ENCODE assay signal across 1 cellular context in the genomic region with DNA sequence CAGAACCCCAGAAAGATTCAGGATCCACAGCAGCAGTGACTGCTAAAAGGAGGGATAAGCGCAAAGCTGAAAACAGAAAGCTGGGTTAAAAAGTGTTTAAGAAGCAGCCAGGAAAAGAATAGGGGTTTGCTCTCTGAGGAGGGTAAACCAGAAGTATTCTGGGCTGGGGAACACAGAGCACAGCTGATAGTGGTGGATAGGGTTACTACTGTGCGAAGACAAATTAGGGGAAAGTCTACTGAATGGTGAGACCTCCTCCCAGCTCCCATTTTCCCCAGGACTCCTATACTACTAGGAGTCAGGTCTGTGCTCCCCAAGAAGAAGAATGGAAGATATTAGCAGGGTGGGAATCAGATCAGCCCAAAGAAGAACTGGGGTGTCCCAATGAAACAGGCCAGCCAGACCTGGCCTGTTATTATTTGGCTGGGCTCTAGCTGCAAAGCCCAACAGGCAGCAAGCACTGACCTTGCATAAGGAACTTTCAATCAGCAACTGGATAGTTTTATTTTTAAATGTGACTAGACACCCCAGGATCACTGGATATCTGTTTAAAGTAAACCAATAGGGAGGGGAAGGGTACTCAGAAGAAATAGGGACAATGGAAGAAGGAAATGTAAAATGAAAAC.
TF ChIP-seq lines count a peak whose summit lies in the region.

No MANE protein-coding gene starts in this region.

TF ChIP-seq in H1, 55 proteins besides CTCF, POLR2A, EP300 and RAD21:
- no peak for TF ChIP-seq GTF2F1 (IDR thresholded peaks at IDR 0.05; ENCODE audit: borderline replicate concordance, low read depth, low read length)
- TF ChIP-seq POU5F1 (IDR thresholded peaks at IDR 0.05; ENCODE audit: low read depth, low read length), result no peak
- TF ChIP-seq, protein P1, sequence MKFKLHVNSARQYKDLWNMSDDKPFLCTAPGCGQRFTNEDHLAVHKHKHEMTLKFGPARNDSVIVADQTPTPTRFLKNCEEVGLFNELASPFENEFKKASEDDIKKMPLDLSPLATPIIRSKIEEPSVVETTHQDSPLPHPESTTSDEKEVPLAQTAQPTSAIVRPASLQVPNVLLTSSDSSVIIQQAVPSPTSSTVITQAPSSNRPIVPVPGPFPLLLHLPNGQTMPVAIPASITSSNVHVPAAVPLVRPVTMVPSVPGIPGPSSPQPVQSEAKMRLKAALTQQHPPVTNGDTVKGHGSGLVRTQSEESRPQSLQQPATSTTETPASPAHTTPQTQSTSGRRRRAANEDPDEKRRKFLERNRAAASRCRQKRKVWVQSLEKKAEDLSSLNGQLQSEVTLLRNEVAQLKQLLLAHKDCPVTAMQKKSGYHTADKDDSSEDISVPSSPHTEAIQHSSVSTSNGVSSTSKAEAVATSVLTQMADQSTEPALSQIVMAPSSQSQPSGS (IDR thresholded peaks at IDR 0.05; ENCODE audit: low read length), result no peak
- no peak for TF ChIP-seq JUND (IDR thresholded peaks at IDR 0.05; ENCODE audit: low read length)
- TF ChIP-seq SUZ12 (IDR thresholded peaks at IDR 0.05; ENCODE audit: low read length), result no peak
- no peak for TF ChIP-seq RFX5 (IDR thresholded peaks at IDR 0.05; ENCODE audit: borderline replicate concordance, low read depth, low read length)
- TF ChIP-seq YY1 (IDR thresholded peaks at IDR 0.05; ENCODE audit: low read depth, low read length), result no peak
- TF ChIP-seq KDM4A (IDR thresholded peaks at IDR 0.05; ENCODE audit: low read depth, low read length, severe bottlenecking), result no peak
- no peak for TF ChIP-seq TBP (IDR thresholded peaks at IDR 0.05; ENCODE audit: low read depth, low read length)
- TF ChIP-seq PHF8 (conservative IDR thresholded peaks at IDR 0.05; ENCODE audit: low read depth, low read length), result no peak
- TF ChIP-seq RNF2 (IDR thresholded peaks at IDR 0.05; ENCODE audit: borderline replicate concordance, low read depth, low read length, missing control alignments, poor library complexity, severe bottlenecking), result no peak
- TF ChIP-seq EZH2 (IDR thresholded peaks at IDR 0.05; ENCODE audit: low read depth, low read length, severe bottlenecking), result no peak
- TF ChIP-seq NANOG (IDR thresholded peaks at IDR 0.05; ENCODE audit: insufficient read depth, low read depth, low read length, poor library complexity, severe bottlenecking), result no peak
TF ChIP-seq in H1: peak in this region for 0.
